In genomic region chr1:94924967-94925366, GRCh38 we compare ENCODE assay signal across 9 cellular contexts. TPM values are rescaled to one million over a fixed set of nuclear protein-coding genes. Genes with fewer than 3 reads are reported as not detected.
DNase-seq lines count a peak whose midpoint lies in the region; ATAC-seq and TF ChIP-seq lines count a peak whose summit lies in the region.
"Had no signal": no experiment of that assay in that cellular context is flagged by ENCODE, and none has a peak within 500 bp of the region (broad histone marks: within the 10 kb centered on the region; RNA-seq: fewer than 3 reads in every experiment).

No MANE protein-coding gene starts in this region.

- peak overlapping the region; percentile 94 for H3K27ac ChIP-seq in caudate nucleus (ENCODE audit: low read depth, low read length)
- H3K27ac ChIP-seq in lower lobe of right lung, result peak overlapping the region; percentile 96
- peak overlapping the region; percentile 96 to 100 (median 99) for H3K27ac ChIP-seq in upper lobe of left lung

- peak overlapping the region; percentile 57 for H3K4me3 Mint-ChIP-seq in activated naive CD4-positive, alpha-beta T cell treated with anti-CD3 and anti-CD28 coated beads, Interleukin-2, amount 50 U/mL, for 24 hours

- no peaks in the 10 kb centered on the region for H3K9me3 Mint-ChIP-seq in activated naive CD4-positive, alpha-beta T cell treated with anti-CD3 and anti-CD28 coated beads, Interleukin-2, amount 50 U/mL, for 24 hours
- H3K9me3 Mint-ChIP-seq in activated naive CD4-positive, alpha-beta T cell treated with anti-CD3 and anti-CD28 coated beads, Interleukin-2, amount 50 U/mL, for 72 hours, result no peaks in the 10 kb centered on the region

- TF ChIP-seq POLR2A in upper lobe of left lung (IDR thresholded peaks at IDR 0.05), result no peak

- no peak for TF ChIP-seq EP300 in upper lobe of left lung (IDR thresholded peaks at IDR 0.05)

- ATAC-seq in activated naive CD4-positive, alpha-beta T cell treated with anti-CD3 and anti-CD28 coated beads, Interleukin-2, amount 50 U/mL, for 72 hours, result no peak
- ATAC-seq in lower lobe of right lung (no peak), upper lobe of left lung (ENCODE audit: low FRiP score in 2 of 2) (no peak)

- H3K4me1 ChIP-seq in lower lobe of right lung (peaks cover 71% of the 10 kb centered on the region), upper lobe of left lung (peaks cover 45 to 77% (median 56%) of the 10 kb centered on the region in 4 donors)

- H3K36me3 ChIP-seq in lower lobe of right lung (no peaks in the 10 kb centered on the region), upper lobe of left lung (no peaks in the 10 kb centered on the region)

- intact Hi-C loops in lower lobe of right lung (cut with DNase I), result loop anchor here (10.0 kb wide), 1 partner anchor 60 kb away; no protein-coding TSS in a partner anchor

- peaks cover 20% of the 10 kb centered on the region for H3K27me3 Mint-ChIP-seq in activated naive CD4-positive, alpha-beta T cell treated with anti-CD3 and anti-CD28 coated beads, Interleukin-2, amount 50 U/mL, for 24 hours

- peaks cover 10% of the 10 kb centered on the region for H3K27me3 ChIP-seq in lower lobe of right lung (ENCODE audit: low read depth)
- peaks cover 0 to 10% (median 0%) of the 10 kb centered on the region in 4 donors for H3K27me3 ChIP-seq in upper lobe of left lung

- DNase-seq in activated naive CD4-positive, alpha-beta T cell treated with anti-CD3 and anti-CD28 coated beads, Interleukin-2, amount 50 U/mL, for 72 hours (ENCODE audit: low spot score in 2 of 2), result no peak
- DNase-seq in caudate nucleus (lab: John Stamatoyannopoulos, UW), result no peak
- DNase-seq in lower lobe of right lung, result no peak
- no peak for DNase-seq in upper lobe of left lung
- DNase-seq in Kasumi-1 (lab: John Stamatoyannopoulos, UW), result no peak
- no peak for DNase-seq in NCI-H510A treated with DMSO at 0.1 percent for 48 hours (lab: John Stamatoyannopoulos, UW)
- DNase-seq in SK-N-DZ (ENCODE audit: low spot score), result no peak
- DNase-seq: DND-41 had no signal

- H3K9me3 ChIP-seq in lower lobe of right lung (no peaks in the 10 kb centered on the region), upper lobe of left lung (no peaks in the 10 kb centered on the region)

- TF ChIP-seq CTCF in lower lobe of right lung (IDR thresholded peaks at IDR 0.05) (no peak), upper lobe of left lung (IDR thresholded peaks at IDR 0.05) (no peak)

- no peak overlapping the region for H3K27ac Mint-ChIP-seq in activated naive CD4-positive, alpha-beta T cell treated with anti-CD3 and anti-CD28 coated beads, Interleukin-2, amount 50 U/mL, for 24 hours
- no peak overlapping the region for H3K27ac Mint-ChIP-seq in activated naive CD4-positive, alpha-beta T cell treated with anti-CD3 and anti-CD28 coated beads, Interleukin-2, amount 50 U/mL, for 72 hours

- WGBS in upper lobe of left lung, 2 donors, result 16 to 19% methylated on average over 3 of the region's 3 CpGs

- H3K4me1 Mint-ChIP-seq in activated naive CD4-positive, alpha-beta T cell treated with anti-CD3 and anti-CD28 coated beads, Interleukin-2, amount 50 U/mL, for 24 hours, result peaks cover 24% of the 10 kb centered on the region

- H3K4me3 ChIP-seq in lower lobe of right lung (peak overlapping the region; percentile 69), upper lobe of left lung (peak overlapping the region; percentile 70 to 79 (median 73))

- H3K36me3 Mint-ChIP-seq in activated naive CD4-positive, alpha-beta T cell treated with anti-CD3 and anti-CD28 coated beads, Interleukin-2, amount 50 U/mL, for 24 hours, result peaks cover 1% of the 10 kb centered on the region
- peaks cover 0 to 22% of the 10 kb centered on the region in 2 donors for H3K36me3 Mint-ChIP-seq in activated naive CD4-positive, alpha-beta T cell treated with anti-CD3 and anti-CD28 coated beads, Interleukin-2, amount 50 U/mL, for 72 hours

RNA-seq across cellular contexts. Expression of gene CNN3, which starts 1.9 kb away (rescaled TPM):
- total RNA-seq in activated naive CD4-positive, alpha-beta T cell treated with anti-CD3 and anti-CD28 coated beads, Interleukin-2, amount 50 U/mL, for 72 hours, result 1 to 10 TPM; 4.4 to 5.9 TPM
- 151 TPM for total RNA-seq in lower lobe of right lung
- total RNA-seq in upper lobe of left lung, result 100 to 1,000 TPM in 5 of 6 donors, 10 to 100 TPM in 1; 60.8 to 209 (median 166) TPM
- polyA plus RNA-seq in SK-N-DZ (2014; cell fraction: cytosol; rRNA removed), result 158 and 161 TPM in 2 replicates
- polyA plus RNA-seq in SK-N-DZ (2014; cell fraction: nucleus; rRNA removed), result 83.0 and 108 TPM in 2 replicates

Comparison
In these comparisons a context has a peak if more than half of its experiments do, and no peak if none do; other contexts are left out.
1. RNA of gene CNN3, which starts 1.9 kb away (total RNA-seq): 60.8 to 209 TPM in upper lobe of left lung and 151 TPM in lower lobe of right lung (single experiment); 4.4 to 5.9 TPM in activated naive CD4-positive, alpha-beta T cell treated with anti-CD3 and anti-CD28 coated beads, Interleukin-2, amount 50 U/mL, for 72 hours; every median in the first group is over 4 times any median in the second.
2. Peak in every context shown above with its lines, with median percentiles within 50 percentile points of each other: H3K27ac ChIP-seq.